In the genomic region with DNA sequence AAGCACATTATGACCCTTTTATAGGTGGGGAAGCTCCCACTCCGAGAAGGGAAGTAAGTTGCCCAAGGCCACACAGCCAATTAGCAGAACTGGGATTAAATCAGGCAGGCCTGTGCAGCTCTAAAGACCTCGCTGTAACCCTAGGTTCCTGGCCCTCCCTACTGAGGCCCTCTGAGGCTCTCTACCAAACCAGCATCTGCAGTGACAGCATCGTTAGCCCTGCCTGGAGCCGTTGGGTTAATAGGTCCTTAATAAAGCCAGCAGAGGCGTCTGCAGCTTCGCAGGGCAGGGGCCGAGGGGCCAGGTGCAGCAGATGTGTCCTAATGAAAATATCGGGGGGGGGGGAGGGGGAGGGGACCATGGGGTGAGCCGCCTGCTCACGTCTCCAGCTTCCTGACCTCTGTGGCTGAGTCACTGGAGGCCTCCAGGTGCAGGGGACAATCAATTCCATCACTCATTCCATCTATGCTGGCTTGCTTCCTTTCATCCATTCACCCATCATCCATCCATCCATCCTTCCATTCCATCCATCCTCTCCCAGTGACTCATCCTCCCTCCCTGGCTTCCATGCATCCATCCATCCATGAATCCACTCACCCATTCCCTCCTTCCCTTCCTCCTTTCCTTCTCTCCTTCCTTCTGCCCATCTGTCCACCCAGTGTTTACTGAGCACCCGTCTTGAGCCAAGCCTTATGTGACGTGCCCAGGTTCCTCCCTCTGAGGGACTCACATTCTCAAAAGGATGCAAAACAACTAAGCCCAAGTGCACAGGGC, we compare ENCODE assay signal across 10 cellular contexts.
DNase-seq lines count a peak whose midpoint lies in the region; ATAC-seq and TF ChIP-seq lines count a peak whose summit lies in the region.
"Had no signal": no experiment of that assay in that cellular context is flagged by ENCODE, and none has a peak within 500 bp of the region (broad histone marks: within the 10 kb centered on the region; RNA-seq: fewer than 3 reads in every experiment).

No MANE protein-coding gene starts in this region.

- peaks cover 21% of the 10 kb centered on the region for H3K4me1 Mint-ChIP-seq in CD8-positive, alpha-beta T cell (ENCODE audit: low read depth)
- H3K4me1 Mint-ChIP-seq in IgD-negative memory B cell (peaks cover 4 to 19% (median 11%) of the 10 kb centered on the region in 3 donors), T-cell (peaks cover 11 to 31% (median 22%) of the 10 kb centered on the region in 3 donors), naive B cell (peaks cover 8 to 27% (median 26%) of the 10 kb centered on the region in 3 donors)

- no peaks in the 10 kb centered on the region for H3K36me3 Mint-ChIP-seq in CD8-positive, alpha-beta T cell
- no peaks in the 10 kb centered on the region for H3K36me3 Mint-ChIP-seq in IgD-negative memory B cell
- H3K36me3 Mint-ChIP-seq in T-cell, result no peaks in the 10 kb centered on the region
- H3K36me3 Mint-ChIP-seq in naive B cell, result no peaks in the 10 kb centered on the region

- no peaks in the 10 kb centered on the region for H3K27me3 ChIP-seq in CD8-positive, alpha-beta T cell (ENCODE audit: insufficient read depth, low read length)
- no peaks in the 10 kb centered on the region for H3K27me3 ChIP-seq in prostate gland (replicated peaks; ENCODE audit: insufficient read depth)

- H3K9me3 ChIP-seq in CD8-positive, alpha-beta T cell (ENCODE audit: low read length), result no peaks in the 10 kb centered on the region
- no peaks in the 10 kb centered on the region for H3K9me3 ChIP-seq in prostate gland

- H3K4me3 Mint-ChIP-seq in CD8-positive, alpha-beta T cell, result no peak overlapping the region
- H3K4me3 Mint-ChIP-seq in IgD-negative memory B cell (peak overlapping the region in 1 of 4 donors; percentile 66), T-cell (no peak overlapping the region), naive B cell (peak overlapping the region in 2 of 8 donors; percentile 48 to 79)

- H3K4me3 ChIP-seq in CD8-positive, alpha-beta T cell (ENCODE audit: low read depth, low read length), result no peak overlapping the region
- no peak overlapping the region for H3K4me3 ChIP-seq in prostate gland

- TF ChIP-seq POLR2A in prostate gland (IDR thresholded peaks at IDR 0.05), result no peak

- H3K9me3 Mint-ChIP-seq in CD8-positive, alpha-beta T cell, result no peaks in the 10 kb centered on the region
- H3K9me3 Mint-ChIP-seq in IgD-negative memory B cell (peaks cover 0 to 3% (median 0%) of the 10 kb centered on the region in 3 donors), T-cell (no peaks in the 10 kb centered on the region), naive B cell (peaks cover 0 to 1% (median 0%) of the 10 kb centered on the region in 7 donors)

- no peak for DNase-seq in CD8-positive, alpha-beta T cell
- no peak for DNase-seq in T-cell
- no peak for DNase-seq in naive B cell
- DNase-seq in prostate gland (ENCODE audit: low spot score), result no peak
- no peak for DNase-seq in ureter (ENCODE audit: low spot score)
- no peak for DNase-seq in activated T-cell treated with anti-CD3 and anti-CD28 coated beads, Interleukin-2, amount 50 U/mL, for 48 hours
- DNase-seq: amniotic stem cell; NK-92 treated with Interleukin-12 subunit alpha and Interleukin-12 subunit beta, amount 100 ng/mL, for 24 hours had no signal

- no peak for ATAC-seq in CD8-positive, alpha-beta T cell
- ATAC-seq in T-cell (replicated peaks in 1 of 4), result no peak
- no peak for ATAC-seq in naive B cell (ENCODE audit: low read depth in 2 of 2)
- ATAC-seq in HG03460 (IDR thresholded peaks at IDR 0.05; ENCODE audit: unreplicated experiment), result no peak

- peak overlapping the region; percentile 14 for H3K27ac Mint-ChIP-seq in CD8-positive, alpha-beta T cell
- H3K27ac Mint-ChIP-seq in IgD-negative memory B cell (peak overlapping the region in 2 of 3 donors; percentile 94 to 100), T-cell (peak overlapping the region; percentile 56 to 87), naive B cell (peak overlapping the region in 4 of 6 donors; percentile 76 to 89 (median 81))

- H3K4me1 ChIP-seq in CD8-positive, alpha-beta T cell (ENCODE audit: insufficient read depth, low read length), result peaks cover 26% of the 10 kb centered on the region
- H3K4me1 ChIP-seq in prostate gland (replicated peaks), result peaks cover 13% of the 10 kb centered on the region

- intact Hi-C loops in CD8-positive, alpha-beta T cell (cut with DNase I, micrococcal nuclease), result loop anchor here in 1 of 2 experiments (10.0 kb wide), 1 partner anchor 182 kb away; no protein-coding TSS in a partner anchor
- intact Hi-C loops in prostate gland (cut with DNase I), result no loop called here

- 67% methylated on average over 11 of the region's 12 CpGs for WGBS in prostate gland

- H3K27ac ChIP-seq in CD8-positive, alpha-beta T cell (ENCODE audit: low read depth, low read length), result no peak overlapping the region
- H3K27ac ChIP-seq in prostate gland, result no peak overlapping the region

- CTCF ChIA-PET in CD8-positive, alpha-beta T cell (lab: Charles Lee), result interaction anchor here (1.0 kb wide), 1 partner anchor 278 kb away, joined by 3 read pairs; no protein-coding TSS in a partner anchor
- CTCF ChIA-PET in T-cell (lab: Charles Lee), result no interaction called here

- no peaks in the 10 kb centered on the region for H3K36me3 ChIP-seq in CD8-positive, alpha-beta T cell (ENCODE audit: insufficient read depth, low read length)
- no peaks in the 10 kb centered on the region for H3K36me3 ChIP-seq in prostate gland

- H3K27me3 Mint-ChIP-seq in CD8-positive, alpha-beta T cell (ENCODE audit: low read depth), result no peaks in the 10 kb centered on the region
- H3K27me3 Mint-ChIP-seq in IgD-negative memory B cell (no peaks in the 10 kb centered on the region), T-cell (no peaks in the 10 kb centered on the region), naive B cell (peaks cover 0 to 3% (median 0%) of the 10 kb centered on the region in 3 donors)

- POLR2A ChIA-PET in CD8-positive, alpha-beta T cell (lab: Charles Lee), result no interaction called here
- POLR2A ChIA-PET in T-cell (lab: Charles Lee), result no interaction called here

- no peak for TF ChIP-seq CTCF in CD8-positive, alpha-beta T cell (IDR thresholded peaks at IDR 0.05)
- TF ChIP-seq CTCF in prostate gland (IDR thresholded peaks at IDR 0.05), result no peak

Comparison
In these comparisons a context has a peak if more than half of its experiments do, and no peak if none do; other contexts are left out.
1. H3K27ac Mint-ChIP-seq: peak in every context shown above with its lines; median percentile 97 in IgD-negative memory B cell; 81 in naive B cell; 72 in T-cell; 14 in CD8-positive, alpha-beta T cell.